In the genomic region with DNA sequence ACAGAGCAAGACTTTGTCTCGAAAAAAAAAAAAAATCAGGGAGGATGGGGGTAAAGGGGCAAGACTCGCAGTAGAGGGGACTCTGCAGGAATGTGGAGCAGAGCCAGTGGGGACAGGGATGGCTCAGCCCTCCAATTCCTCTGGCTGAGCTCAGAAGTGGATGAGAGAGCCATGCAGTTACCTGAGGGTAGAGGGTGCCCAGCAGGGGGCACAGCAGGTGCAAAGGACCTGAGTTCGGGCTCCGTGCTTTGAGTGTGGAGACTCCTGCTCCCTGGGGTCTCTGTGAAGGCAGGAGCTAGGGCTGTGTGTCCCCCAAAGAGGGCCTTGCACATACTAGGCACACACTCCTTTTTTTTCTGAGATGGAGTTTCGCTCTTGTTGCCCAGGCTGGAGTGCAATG, we compare ENCODE assay signal across 1 cellular context.
TF ChIP-seq lines count a peak whose summit lies in the region.

No MANE protein-coding gene starts in this region.

TF ChIP-seq in GM23338, 12 proteins besides CTCF, POLR2A, EP300 and RAD21 (continued from another document):
- TF ChIP-seq, protein P1, sequence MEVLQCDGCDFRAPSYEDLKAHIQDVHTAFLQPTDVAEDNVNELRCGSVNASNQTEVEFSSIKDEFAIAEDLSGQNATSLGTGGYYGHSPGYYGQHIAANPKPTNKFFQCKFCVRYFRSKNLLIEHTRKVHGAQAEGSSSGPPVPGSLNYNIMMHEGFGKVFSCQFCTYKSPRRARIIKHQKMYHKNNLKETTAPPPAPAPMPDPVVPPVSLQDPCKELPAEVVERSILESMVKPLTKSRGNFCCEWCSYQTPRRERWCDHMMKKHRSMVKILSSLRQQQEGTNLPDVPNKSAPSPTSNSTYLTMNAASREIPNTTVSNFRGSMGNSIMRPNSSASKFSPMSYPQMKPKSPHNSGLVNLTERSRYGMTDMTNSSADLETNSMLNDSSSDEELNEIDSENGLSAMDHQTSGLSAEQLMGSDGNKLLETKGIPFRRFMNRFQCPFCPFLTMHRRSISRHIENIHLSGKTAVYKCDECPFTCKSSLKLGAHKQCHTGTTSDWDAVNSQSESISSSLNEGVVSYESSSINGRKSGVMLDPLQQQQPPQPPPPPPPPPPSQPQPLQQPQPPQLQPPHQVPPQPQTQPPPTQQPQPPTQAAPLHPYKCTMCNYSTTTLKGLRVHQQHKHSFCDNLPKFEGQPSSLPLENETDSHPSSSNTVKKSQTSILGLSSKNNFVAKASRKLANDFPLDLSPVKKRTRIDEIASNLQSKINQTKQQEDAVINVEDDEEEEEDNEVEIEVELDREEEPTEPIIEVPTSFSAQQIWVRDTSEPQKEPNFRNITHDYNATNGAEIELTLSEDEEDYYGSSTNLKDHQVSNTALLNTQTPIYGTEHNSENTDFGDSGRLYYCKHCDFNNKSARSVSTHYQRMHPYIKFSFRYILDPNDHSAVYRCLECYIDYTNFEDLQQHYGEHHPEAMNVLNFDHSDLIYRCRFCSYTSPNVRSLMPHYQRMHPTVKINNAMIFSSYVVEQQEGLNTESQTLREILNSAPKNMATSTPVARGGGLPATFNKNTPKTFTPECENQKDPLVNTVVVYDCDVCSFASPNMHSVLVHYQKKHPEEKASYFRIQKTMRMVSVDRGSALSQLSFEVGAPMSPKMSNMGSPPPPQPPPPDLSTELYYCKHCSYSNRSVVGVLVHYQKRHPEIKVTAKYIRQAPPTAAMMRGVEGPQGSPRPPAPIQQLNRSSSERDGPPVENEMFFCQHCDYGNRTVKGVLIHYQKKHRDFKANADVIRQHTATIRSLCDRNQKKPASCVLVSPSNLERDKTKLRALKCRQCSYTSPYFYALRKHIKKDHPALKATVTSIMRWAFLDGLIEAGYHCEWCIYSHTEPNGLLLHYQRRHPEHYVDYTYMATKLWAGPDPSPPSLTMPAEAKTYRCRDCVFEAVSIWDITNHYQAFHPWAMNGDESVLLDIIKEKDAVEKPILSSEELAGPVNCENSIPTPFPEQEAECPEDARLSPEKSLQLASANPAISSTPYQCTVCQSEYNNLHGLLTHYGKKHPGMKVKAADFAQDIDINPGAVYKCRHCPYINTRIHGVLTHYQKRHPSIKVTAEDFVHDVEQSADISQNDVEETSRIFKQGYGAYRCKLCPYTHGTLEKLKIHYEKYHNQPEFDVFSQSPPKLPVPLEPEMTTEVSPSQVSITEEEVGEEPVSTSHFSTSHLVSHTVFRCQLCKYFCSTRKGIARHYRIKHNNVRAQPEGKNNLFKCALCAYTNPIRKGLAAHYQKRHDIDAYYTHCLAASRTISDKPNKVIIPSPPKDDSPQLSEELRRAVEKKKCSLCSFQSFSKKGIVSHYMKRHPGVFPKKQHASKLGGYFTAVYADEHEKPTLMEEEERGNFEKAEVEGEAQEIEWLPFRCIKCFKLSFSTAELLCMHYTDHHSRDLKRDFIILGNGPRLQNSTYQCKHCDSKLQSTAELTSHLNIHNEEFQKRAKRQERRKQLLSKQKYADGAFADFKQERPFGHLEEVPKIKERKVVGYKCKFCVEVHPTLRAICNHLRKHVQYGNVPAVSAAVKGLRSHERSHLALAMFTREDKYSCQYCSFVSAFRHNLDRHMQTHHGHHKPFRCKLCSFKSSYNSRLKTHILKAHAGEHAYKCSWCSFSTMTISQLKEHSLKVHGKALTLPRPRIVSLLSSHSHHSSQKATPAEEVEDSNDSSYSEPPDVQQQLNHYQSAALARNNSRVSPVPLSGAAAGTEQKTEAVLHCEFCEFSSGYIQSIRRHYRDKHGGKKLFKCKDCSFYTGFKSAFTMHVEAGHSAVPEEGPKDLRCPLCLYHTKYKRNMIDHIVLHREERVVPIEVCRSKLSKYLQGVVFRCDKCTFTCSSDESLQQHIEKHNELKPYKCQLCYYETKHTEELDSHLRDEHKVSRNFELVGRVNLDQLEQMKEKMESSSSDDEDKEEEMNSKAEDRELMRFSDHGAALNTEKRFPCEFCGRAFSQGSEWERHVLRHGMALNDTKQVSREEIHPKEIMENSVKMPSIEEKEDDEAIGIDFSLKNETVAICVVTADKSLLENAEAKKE (CRISPR knock-in tag; IDR thresholded peaks at IDR 0.05) = no peak
- TF ChIP-seq NANOG (IDR thresholded peaks at IDR 0.05; ENCODE audit: borderline replicate concordance) = no peak
